8 cellular contexts compared by ENCODE assay signal in genomic region chr17:28372203-28372944, GRCh38. TPM values are rescaled to one million over a fixed set of nuclear protein-coding genes. Genes with fewer than 3 reads are reported as not detected.
A peak's percentile ranks its signal among the peaks of the same experiment; 100 is the strongest.
DNase-seq lines count a peak whose midpoint lies in the region; ATAC-seq, FAIRE-seq and TF ChIP-seq lines count a peak whose summit lies in the region.

No MANE protein-coding gene starts in this region.

- DNase-seq in CD8-positive, alpha-beta memory T cell, result no peak
- DNase-seq in NCI-H2171 (lab: John Stamatoyannopoulos, UW) (peak; percentile 46), brain microvascular endothelial cell (no peak), lower lobe of right lung (no peak), testis (no peak), erythroblast (lab: John Stamatoyannopoulos, UW) (no peak), RCC 7860 (ENCODE audit: low spot score) (no peak)

- ATAC-seq in GM19438 (IDR thresholded peaks at IDR 0.05; ENCODE audit: low read depth, unreplicated experiment) (peak; percentile 23), lower lobe of right lung (peak; percentile 23 to 24)

- peaks cover 11 to 25% (median 23%) of the 10 kb centered on the region in 3 donors for H3K4me1 Mint-ChIP-seq in CD8-positive, alpha-beta memory T cell

- H3K27me3 Mint-ChIP-seq in CD8-positive, alpha-beta memory T cell, result no peaks in the 10 kb centered on the region

- H3K27ac Mint-ChIP-seq in CD8-positive, alpha-beta memory T cell, result peak overlapping the region in 7 of 8 donors; percentile 59 to 86 (median 71)

- FAIRE-seq in RCC 7860 (lab: Jason Lieb, UNC), result no peak

- TF ChIP-seq POLR2A in testis (IDR thresholded peaks at IDR 0.05), result no peak
- no peak for TF ChIP-seq POLR2A in erythroblast (IDR thresholded peaks at IDR 0.05; ENCODE audit: low read length)

- WGBS in testis, 2 donors, result 7 to 23% methylated on average over 13 to 53 of the region's 53 CpGs

- POLR2A ChIA-PET in CD8-positive, alpha-beta memory T cell (lab: Charles Lee), result interaction anchor here (2.3 to 2.4 kb wide), 2 partner anchors 12 to 37 kb away, joined by 9 read pairs; partner anchors contain the start of genes IFT20 and TNFAIP1

- no peaks in the 10 kb centered on the region for H3K9me3 ChIP-seq in CD8-positive, alpha-beta memory T cell (ENCODE audit: low read length)
- H3K9me3 ChIP-seq in lower lobe of right lung (no peaks in the 10 kb centered on the region), testis (no peaks in the 10 kb centered on the region)

- peak overlapping the region; percentile 69 to 91 (median 78) for H3K4me3 Mint-ChIP-seq in CD8-positive, alpha-beta memory T cell

- H3K27ac ChIP-seq in CD8-positive, alpha-beta memory T cell (ENCODE audit: low read depth, low read length), result peak overlapping the region; percentile 75
- H3K27ac ChIP-seq in brain microvascular endothelial cell (peak overlapping the region; percentile 45), lower lobe of right lung (peak overlapping the region; percentile 50), testis (peak overlapping the region in 1 of 2 donors; percentile 30)

- no peaks in the 10 kb centered on the region for H3K9me3 Mint-ChIP-seq in CD8-positive, alpha-beta memory T cell

- H3K4me1 ChIP-seq in CD8-positive, alpha-beta memory T cell (ENCODE audit: insufficient read depth, low read length), result peaks cover 22% of the 10 kb centered on the region
- H3K4me1 ChIP-seq in lower lobe of right lung, result peaks cover 36% of the 10 kb centered on the region
- peaks cover 28% of the 10 kb centered on the region for H3K4me1 ChIP-seq in testis

- intact Hi-C loops in lower lobe of right lung (cut with DNase I) (no loop called here), testis (cut with DNase I; ENCODE audit: low total_unique reads) (no loop called here)

- TF ChIP-seq CTCF in brain microvascular endothelial cell (IDR thresholded peaks at IDR 0.05; ENCODE audit: low read depth, low read length, missing control alignments), result no peak
- TF ChIP-seq CTCF in lower lobe of right lung (IDR thresholded peaks at IDR 0.05), result no peak
- no peak for TF ChIP-seq CTCF in testis (IDR thresholded peaks at IDR 0.05)

- CTCF ChIA-PET in CD8-positive, alpha-beta memory T cell (lab: Charles Lee), result interaction anchor here (1.3 kb wide), 1 partner anchor 7 kb away, joined by 4 read pairs; the partner anchor contains the start of gene SEBOX

- peaks cover 0 to 7% (median 0%) of the 10 kb centered on the region in 3 donors for H3K36me3 Mint-ChIP-seq in CD8-positive, alpha-beta memory T cell

- no peaks in the 10 kb centered on the region for H3K27me3 ChIP-seq in CD8-positive, alpha-beta memory T cell (ENCODE audit: insufficient read depth, low read length, poor library complexity, severe bottlenecking)
- H3K27me3 ChIP-seq in brain microvascular endothelial cell (replicated peaks) (no peaks in the 10 kb centered on the region), lower lobe of right lung (ENCODE audit: low read depth) (peaks cover 4% of the 10 kb centered on the region), testis (no peaks in the 10 kb centered on the region)

- H3K36me3 ChIP-seq in CD8-positive, alpha-beta memory T cell (ENCODE audit: insufficient read depth, low read length), result no peaks in the 10 kb centered on the region
- H3K36me3 ChIP-seq in brain microvascular endothelial cell (replicated peaks), result no peaks in the 10 kb centered on the region
- H3K36me3 ChIP-seq in lower lobe of right lung, result no peaks in the 10 kb centered on the region
- H3K36me3 ChIP-seq in testis (ENCODE audit: low read depth, missing control alignments), result no peaks in the 10 kb centered on the region

- peak overlapping the region; percentile 70 for H3K4me3 ChIP-seq in CD8-positive, alpha-beta memory T cell (ENCODE audit: low read length)
- peak overlapping the region; percentile 64 for H3K4me3 ChIP-seq in brain microvascular endothelial cell (ENCODE audit: low read depth, low read length)
- H3K4me3 ChIP-seq in lower lobe of right lung, result peak overlapping the region; percentile 52
- peak overlapping the region; percentile 45 to 51 for H3K4me3 ChIP-seq in testis

- in situ Hi-C loops in brain microvascular endothelial cell (cut with HindIII; ENCODE audit: low pct_ligation_motif_present, low sequenced_read_pairs), result no loop called here

RNA-seq across cellular contexts. Expression of gene SARM1, which starts 0.9 kb away (rescaled TPM):
- total RNA-seq in CD8-positive, alpha-beta memory T cell, result 10 to 100 TPM; 35.3 to 37.0 TPM
- 8.5 TPM for polyA plus RNA-seq in CD8-positive, alpha-beta memory T cell
- total RNA-seq in lower lobe of right lung (14.1 TPM), testis (10 to 100 TPM; 18.6 to 19.9 TPM)
- polyA plus RNA-seq in testis (ENCODE audit: insufficient read depth, low read depth, low replicate concordance), result 6.6 TPM

RNA-seq across cellular contexts. Expression of gene VTN, which starts 2.3 kb away (rescaled TPM):
- total RNA-seq in CD8-positive, alpha-beta memory T cell, result under 1 TPM; 0.18 to 0.57 TPM
- polyA plus RNA-seq in CD8-positive, alpha-beta memory T cell, result not detected
- total RNA-seq in lower lobe of right lung (1.3 TPM), testis (10 to 100 TPM in 1 of 2 donors, 1 to 10 TPM in 1; 9.7 to 57.9 TPM)
- polyA plus RNA-seq in testis (ENCODE audit: insufficient read depth, low read depth, low replicate concordance), result 6.5 TPM

RNA-seq across cellular contexts. Expression of gene SEBOX, which starts 7.4 kb away (rescaled TPM):
- not detected for total RNA-seq in CD8-positive, alpha-beta memory T cell
- polyA plus RNA-seq in CD8-positive, alpha-beta memory T cell, result not detected
- total RNA-seq in lower lobe of right lung (not detected), testis (not detected)
- polyA plus RNA-seq in testis (ENCODE audit: insufficient read depth, low read depth, low replicate concordance), result not detected

RNA-seq across cellular contexts. Expression of gene POLDIP2, which starts 15.0 kb away (rescaled TPM):
- total RNA-seq in CD8-positive, alpha-beta memory T cell, result 100 to 1,000 TPM; 134 to 135 TPM
- polyA plus RNA-seq in CD8-positive, alpha-beta memory T cell, result 81.1 TPM
- total RNA-seq in lower lobe of right lung (54.7 TPM), testis (100 to 1,000 TPM; 143 to 154 TPM)
- polyA plus RNA-seq in testis (ENCODE audit: insufficient read depth, low read depth, low replicate concordance), result 139 TPM

RNA-seq across cellular contexts. Expression of gene SLC46A1, which starts 33.6 kb away (rescaled TPM):
- total RNA-seq in CD8-positive, alpha-beta memory T cell, result 1 to 10 TPM; 5.6 to 6.0 TPM
- polyA plus RNA-seq in CD8-positive, alpha-beta memory T cell, result 6.3 TPM
- total RNA-seq in lower lobe of right lung (23.3 TPM), testis (10 to 100 TPM; 13.5 to 13.7 TPM)
- polyA plus RNA-seq in testis (ENCODE audit: insufficient read depth, low read depth, low replicate concordance), result 7.5 TPM
